Comparison of ENCODE assay signal across 30 cellular contexts in the genomic region with DNA sequence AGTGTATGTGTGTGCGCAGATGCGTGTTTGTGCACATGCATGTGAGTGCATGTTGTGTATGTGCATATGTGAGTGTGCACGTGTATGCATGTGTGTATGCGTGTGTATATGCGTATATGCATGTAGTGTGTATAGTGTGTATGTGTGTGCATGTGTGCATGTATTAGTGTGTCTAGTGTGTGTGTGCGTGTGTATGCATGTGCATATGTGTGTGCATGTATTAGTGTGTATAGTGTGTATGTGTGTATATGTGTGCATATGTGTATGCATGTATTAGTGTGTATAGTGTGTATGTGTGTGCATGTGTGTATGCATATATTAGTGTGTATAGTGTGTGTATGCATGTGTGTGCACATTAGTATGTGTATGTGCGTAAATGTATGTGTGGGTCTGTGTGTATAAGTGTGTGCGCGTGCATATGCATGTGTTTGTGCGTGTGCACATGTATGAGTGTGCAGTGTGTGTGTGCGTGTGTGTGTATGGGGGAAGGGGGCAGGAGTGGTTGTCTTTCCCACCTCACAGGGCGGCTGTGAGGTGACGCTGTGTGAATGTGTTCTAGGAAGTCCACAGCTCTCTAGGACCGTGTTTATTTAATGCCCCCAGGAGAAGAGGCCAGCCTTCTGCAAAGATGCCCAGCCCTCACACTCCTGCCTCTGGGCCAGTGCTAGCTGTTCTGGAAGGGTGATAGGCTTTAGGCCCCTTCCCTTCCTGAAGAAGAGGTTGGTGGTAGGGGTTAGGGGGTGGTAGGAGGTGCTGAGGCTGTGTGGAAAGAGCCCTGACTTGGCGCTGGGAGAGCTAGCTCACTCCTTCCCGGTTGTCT.
"Had no signal": no experiment of that assay in that cellular context is flagged by ENCODE, and none has a peak within 500 bp of the region (broad histone marks: within the 10 kb centered on the region; RNA-seq: fewer than 3 reads in every experiment).

No MANE protein-coding gene starts in this region.

- H3K4me3 ChIP-seq: adrenal gland, body of pancreas, PC-9 had no signal

- H3K9me3 ChIP-seq: adrenal gland, body of pancreas had no signal

- H3K4me2 ChIP-seq: PC-9 had no signal

- DNase-seq: activated CD4-positive, alpha-beta T cell treated with anti-CD3 and anti-CD28 coated beads, Interleukin-2, amount 10 ng/mL, durations not matched to agents 24 days and 14 days; activated CD4-positive, alpha-beta T cell treated with anti-CD3 and anti-CD28 coated beads, Interleukin-2, amount 50 U/mL, for 4 hours; activated CD8-positive, alpha-beta T cell treated with anti-CD3 and anti-CD28 coated beads for 36 hours; activated effector memory CD4-positive, alpha-beta T cell treated with anti-CD3 and anti-CD28 coated beads, Interleukin-2, amount 50 U/mL, for 16 hours; activated naive CD4-positive, alpha-beta T cell; activated T-cell treated with anti-CD3 and anti-CD28 coated beads, Interleukin-2, amount 50 U/mL, for 1 hour; activated T-cell treated with anti-CD3 and anti-CD28 coated beads, Interleukin-2, amount 50 U/mL, for 72 hours; adrenal gland; body of pancreas; caudate nucleus; cerebellar nuclear complex; MM.1S; MV-4-11; NCI-H1092; NCI-H1436 treated with DMSO at 0.1 percent for 48 hours; NCI-H187; NCI-H2029 treated with DMSO at 0.1 percent for 48 hours; NCI-H2107; NCI-H2171; NCI-H510A; NCI-H526; NCI-H748 treated with DMSO at 0.1 percent for 48 hours; NK-92 treated with Interleukin-12 subunit alpha and Interleukin-12 subunit beta, amount 100 ng/mL, for 24 hours; PC-9; Right ventricle myocardium superior had no signal

- H2AFZ ChIP-seq: PC-9 had no signal

- H3K36me3 Mint-ChIP-seq: activated naive CD4-positive, alpha-beta T cell treated with anti-CD3 and anti-CD28 coated beads, Interleukin-2, amount 50 U/mL, for 72 hours had no signal

- H3K9me3 Mint-ChIP-seq: activated CD8-positive, alpha-beta T cell treated with anti-CD3 and anti-CD28 coated beads for 36 hours; activated T-cell treated with anti-CD3 and anti-CD28 coated beads, Interleukin-2, amount 50 U/mL, for 72 hours; activated T-helper 17 cell treated with anti-CD3 and anti-CD28 coated beads, Interleukin-2, amount 50 U/mL, for 72 hours; T-helper 2 cell treated with Interferon-gamma antibody and Interleukin-4, amounts not matched to agents 5 μg/mL and 100 μg/mL, for 36 hours had no signal

- H3K27me3 ChIP-seq: body of pancreas had no signal

- H3K27ac ChIP-seq: adrenal gland, body of pancreas, PC-9 had no signal

- H3K4me3 Mint-ChIP-seq: activated CD4-positive, alpha-beta T cell treated with anti-CD3 and anti-CD28 coated beads, Interleukin-2, amount 10 ng/mL, durations not matched to agents 24 days and 14 days; activated CD8-positive, alpha-beta T cell treated with anti-CD3 and anti-CD28 coated beads for 36 hours; activated T-cell treated with anti-CD3 and anti-CD28 coated beads, Interleukin-2, amount 50 U/mL, for 72 hours; activated T-helper 17 cell treated with anti-CD3 and anti-CD28 coated beads, Interleukin-2, amount 50 U/mL, for 72 hours; T-helper 2 cell treated with Interferon-gamma antibody and Interleukin-4, amounts not matched to agents 5 μg/mL and 100 μg/mL, for 36 hours had no signal

- H3K4me1 Mint-ChIP-seq: activated CD4-positive, alpha-beta T cell treated with anti-CD3 and anti-CD28 coated beads, Interleukin-2, amount 10 ng/mL, durations not matched to agents 24 days and 14 days; activated T-helper 17 cell treated with anti-CD3 and anti-CD28 coated beads, Interleukin-2, amount 50 U/mL, for 72 hours had no signal

- H3K36me3 ChIP-seq: adrenal gland had no signal

- ATAC-seq: activated CD8-positive, alpha-beta T cell treated with anti-CD3 and anti-CD28 coated beads for 36 hours; activated T-cell treated with anti-CD3 and anti-CD28 coated beads, Interleukin-2, amount 50 U/mL, for 72 hours; activated T-helper 17 cell treated with anti-CD3 and anti-CD28 coated beads, Interleukin-2, amount 50 U/mL, for 72 hours; body of pancreas had no signal

- FAIRE-seq: astrocyte, TTC549 had no signal

- H3K27ac Mint-ChIP-seq: activated CD4-positive, alpha-beta T cell treated with anti-CD3 and anti-CD28 coated beads, Interleukin-2, amount 10 ng/mL, durations not matched to agents 24 days and 14 days; activated CD8-positive, alpha-beta T cell treated with anti-CD3 and anti-CD28 coated beads for 36 hours; activated naive CD4-positive, alpha-beta T cell treated with anti-CD3 and anti-CD28 coated beads, Interleukin-2, amount 50 U/mL, for 72 hours; activated T-cell treated with anti-CD3 and anti-CD28 coated beads, Interleukin-2, amount 50 U/mL, for 72 hours; activated T-helper 17 cell treated with anti-CD3 and anti-CD28 coated beads, Interleukin-2, amount 50 U/mL, for 72 hours; T-helper 2 cell treated with Interferon-gamma antibody and Interleukin-4, amounts not matched to agents 5 μg/mL and 100 μg/mL, for 36 hours had no signal
